10 cellular contexts compared by ENCODE assay signal in the genomic region with DNA sequence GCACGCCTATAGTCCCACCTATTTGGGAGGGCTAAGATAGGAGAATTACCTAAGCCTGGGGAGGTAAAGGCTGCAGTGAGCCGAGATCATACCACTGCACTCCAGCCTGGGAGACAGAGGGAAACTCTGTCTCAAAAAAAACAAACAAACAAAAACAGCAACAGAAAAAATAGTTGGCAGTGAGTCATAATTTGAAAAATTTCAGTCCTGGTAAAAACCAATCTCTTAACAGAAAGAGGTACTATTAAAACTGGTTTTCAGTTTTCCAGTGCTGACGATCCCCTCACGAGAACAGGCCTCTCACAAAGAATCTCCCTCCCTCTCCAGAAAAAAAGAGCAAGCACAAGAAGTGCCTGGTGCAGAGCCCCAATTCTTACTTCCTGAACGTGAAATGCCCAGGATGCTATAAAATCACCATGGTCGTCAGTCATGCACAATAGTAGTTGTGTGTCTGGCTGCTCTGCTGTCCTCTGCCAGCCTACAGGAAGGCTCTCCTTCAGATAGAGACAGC. TPM values are rescaled to one million over a fixed set of nuclear protein-coding genes. Genes with fewer than 3 reads are reported as not detected.
DNase-seq lines count a peak whose midpoint lies in the region; ATAC-seq and TF ChIP-seq lines count a peak whose summit lies in the region.
"Had no signal": no experiment of that assay in that cellular context is flagged by ENCODE, and none has a peak within 500 bp of the region (broad histone marks: within the 10 kb centered on the region; RNA-seq: fewer than 3 reads in every experiment).

No MANE protein-coding gene starts in this region.

- intact Hi-C loops in right lobe of liver (cut with DNase I), result no loop called here

- H3K4me3 ChIP-seq in HUES48 (ENCODE audit: low read depth, low read length), result no peak overlapping the region
- no peak overlapping the region for H3K4me3 ChIP-seq in right lobe of liver
- H3K4me3 ChIP-seq in subcutaneous abdominal adipose tissue (ENCODE audit: low read depth in 1 of 5, low read length in 5 of 5), result no peak overlapping the region

- peak overlapping the region; percentile 95 for H3K27ac ChIP-seq in HUES48 (ENCODE audit: low read depth, low read length)
- H3K27ac ChIP-seq in caudate nucleus (ENCODE audit: low read depth, low read length), result peak overlapping the region; percentile 92
- peak overlapping the region; percentile 6 to 78 (median 19) for H3K27ac ChIP-seq in right lobe of liver
- H3K27ac ChIP-seq in subcutaneous abdominal adipose tissue (ENCODE audit: low read depth, low read length), result peak overlapping the region; percentile 73

- 40% methylated on average over 6 of the region's 6 CpGs for WGBS in right lobe of liver (ENCODE audit: insufficient coverage, low coverage, low lambda C conversion rate, missing lambda C conversion rate)

- H3K9me3 Mint-ChIP-seq in stimulated activated naive CD8-positive, alpha-beta T cell treated with anti-CD3 and anti-CD28 coated beads, Interleukin-15, amount 100 ng/mL, for 72 hours, result no peaks in the 10 kb centered on the region

- peak in 1 of 61 donors; percentile 9 for DNase-seq in caudate nucleus (lab: John Stamatoyannopoulos, UW)
- no peak for DNase-seq in right lobe of liver
- no peak for DNase-seq in stimulated activated CD4-positive, alpha-beta T cell treated with anti-CD3 and anti-CD28 coated beads, Interleukin-2, amount 100 ng/mL, for 24 hours
- no peak for DNase-seq in activated gamma-delta T cell treated with Interleukin-2 at 50 U/mL for 16 hours
- no peak for DNase-seq in stimulated activated naive CD8-positive, alpha-beta T cell treated with anti-CD3 and anti-CD28 coated beads, Interleukin-15, amount 100 ng/mL, for 72 hours
- DNase-seq: activated CD4-positive, CD25-positive, alpha-beta regulatory T cell; NCI-H446 had no signal

- no peak overlapping the region for H3K4me3 Mint-ChIP-seq in stimulated activated naive CD8-positive, alpha-beta T cell treated with anti-CD3 and anti-CD28 coated beads, Interleukin-15, amount 100 ng/mL, for 72 hours

- H3K27ac Mint-ChIP-seq in stimulated activated naive CD8-positive, alpha-beta T cell treated with anti-CD3 and anti-CD28 coated beads, Interleukin-15, amount 100 ng/mL, for 72 hours, result no peak overlapping the region

- TF ChIP-seq CTCF in right lobe of liver (IDR thresholded peaks at IDR 0.05), result no peak

- peaks cover 33% of the 10 kb centered on the region for H3K4me1 Mint-ChIP-seq in stimulated activated naive CD8-positive, alpha-beta T cell treated with anti-CD3 and anti-CD28 coated beads, Interleukin-15, amount 100 ng/mL, for 72 hours

- H3K27me3 Mint-ChIP-seq in stimulated activated naive CD8-positive, alpha-beta T cell treated with anti-CD3 and anti-CD28 coated beads, Interleukin-15, amount 100 ng/mL, for 72 hours, result no peaks in the 10 kb centered on the region

- ATAC-seq in right lobe of liver (peak; percentile 11 to 40 (median 30)), HG03354 (IDR thresholded peaks at IDR 0.05; ENCODE audit: poor library complexity, severe bottlenecking, unreplicated experiment) (no peak)
- ATAC-seq in stimulated activated naive CD8-positive, alpha-beta T cell treated with anti-CD3 and anti-CD28 coated beads, Interleukin-15, amount 100 ng/mL, for 72 hours, result no peak

- H3K9ac ChIP-seq in HUES48 (ENCODE audit: low read depth, low read length), result 0 out of 2 replicates have a peak overlapping the region, but pooled peaks have one; percentile 18
- peak overlapping the region in 2 of 5 donors; percentile 52 to 59 for H3K9ac ChIP-seq in subcutaneous abdominal adipose tissue (ENCODE audit: low read length in 5 of 5)

- H3K36me3 ChIP-seq in HUES48 (ENCODE audit: control insufficient read depth, insufficient read depth, low read length) (no peaks in the 10 kb centered on the region), right lobe of liver (no peaks in the 10 kb centered on the region), subcutaneous abdominal adipose tissue (ENCODE audit: control insufficient read depth in 5 of 5, insufficient read depth in 5 of 5, low read length in 5 of 5) (no peaks in the 10 kb centered on the region)

- H3K9me3 ChIP-seq in HUES48 (ENCODE audit: control insufficient read depth, insufficient read depth, low read length) (no peaks in the 10 kb centered on the region), right lobe of liver (no peaks in the 10 kb centered on the region), subcutaneous abdominal adipose tissue (ENCODE audit: control insufficient read depth in 5 of 5, low read length in 5 of 5) (no peaks in the 10 kb centered on the region)

- H3K4me1 ChIP-seq in HUES48 (ENCODE audit: control insufficient read depth, insufficient read depth, low read length) (peaks cover 14% of the 10 kb centered on the region), right lobe of liver (peaks cover 0 to 31% (median 10%) of the 10 kb centered on the region in 4 donors), subcutaneous abdominal adipose tissue (ENCODE audit: control insufficient read depth in 5 of 5, insufficient read depth in 5 of 5, low read length in 5 of 5) (peaks cover 0 to 24% (median 20%) of the 10 kb centered on the region in 5 donors)

- H3K27me3 ChIP-seq in HUES48 (ENCODE audit: control insufficient read depth, insufficient read depth, low read length) (no peaks in the 10 kb centered on the region), right lobe of liver (no peaks in the 10 kb centered on the region), subcutaneous abdominal adipose tissue (ENCODE audit: control insufficient read depth in 5 of 5, insufficient read depth in 4 of 5, low read length in 5 of 5) (no peaks in the 10 kb centered on the region)

- no peak for TF ChIP-seq POLR2A in right lobe of liver (IDR thresholded peaks at IDR 0.05)

RNA-seq across cellular contexts. Expression of a gene that starts 22.8 kb away (rescaled TPM):
- total RNA-seq in right lobe of liver, result 10 to 100 TPM; 59.1 to 94.9 (median 66.2) TPM

Comparison
In these comparisons a context has a peak if more than half of its experiments do, and no peak if none do; other contexts are left out.
1. H3K27ac ChIP-seq: peak in every context shown above with its lines; median percentile 95 in HUES48; 92 in caudate nucleus; 73 in subcutaneous abdominal adipose tissue; 19 in right lobe of liver.
2. ATAC-seq: peak in right lobe of liver (4 of 4); none in HG03354 (single experiment) and stimulated activated naive CD8-positive, alpha-beta T cell treated with anti-CD3 and anti-CD28 coated beads, Interleukin-15, amount 100 ng/mL, for 72 hours (single experiment).